In the genomic region with DNA sequence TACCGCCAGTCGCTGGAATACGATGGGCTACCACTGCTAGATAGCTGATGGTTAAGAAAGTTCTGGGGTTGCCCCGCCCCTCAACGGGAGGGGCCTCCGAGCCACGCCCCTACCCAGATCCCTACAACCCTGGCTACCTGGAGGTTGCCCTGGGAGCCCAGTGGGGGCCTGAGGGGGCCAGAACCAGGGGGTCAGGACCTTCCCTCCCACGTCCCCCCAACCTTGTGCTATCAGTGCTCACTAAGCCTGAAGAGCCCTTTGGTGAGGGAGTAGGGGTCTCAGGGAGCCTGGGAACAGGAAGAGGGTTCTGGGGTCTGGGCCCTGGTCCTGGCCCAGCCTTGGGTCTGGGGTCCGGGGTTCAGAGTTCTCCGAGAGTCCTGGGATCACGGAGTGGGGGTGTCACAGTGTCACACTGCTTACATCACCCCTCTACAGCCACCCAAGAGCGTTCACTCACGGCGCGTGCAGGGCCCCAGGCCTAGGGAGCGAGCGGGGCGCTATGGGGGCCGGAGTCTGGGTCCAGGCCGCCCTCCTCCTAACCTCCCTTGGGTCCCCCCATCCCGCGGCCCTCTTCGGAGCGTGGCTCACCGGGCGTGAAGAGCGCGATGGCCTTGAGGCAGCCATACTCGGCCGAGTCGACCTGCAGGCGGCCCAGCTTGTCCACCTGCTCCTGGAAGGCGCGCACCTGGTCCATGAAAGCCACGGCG, we compare ENCODE assay signal across 8 cellular contexts. TPM values are rescaled to one million over a fixed set of nuclear protein-coding genes. Genes with fewer than 3 reads are reported as not detected.
DNase-seq lines count a peak whose midpoint lies in the region; ATAC-seq, FAIRE-seq and TF ChIP-seq lines count a peak whose summit lies in the region.

No MANE protein-coding gene starts in this region.

- H3K9me3 ChIP-seq in kidney (ENCODE audit: control insufficient read depth in 1 of 2, low read length in 2 of 2), result no peaks in the 10 kb centered on the region

- peaks cover 0 to 4% (median 3%) of the 10 kb centered on the region in 3 donors for H3K4me1 Mint-ChIP-seq in IgD-negative memory B cell
- peaks cover 6% of the 10 kb centered on the region for H3K4me1 Mint-ChIP-seq in T-helper 2 cell treated with Interferon-gamma antibody and Interleukin-4, amounts not matched to agents 5 μg/mL and 100 μg/mL, for 36 hours (ENCODE audit: low read depth)

- TF ChIP-seq CTCF in AG10803 (conservative IDR thresholded peaks at IDR 0.05; ENCODE audit: low read length), result no peak
- no peak for TF ChIP-seq CTCF in brain microvascular endothelial cell (IDR thresholded peaks at IDR 0.05; ENCODE audit: low read depth, low read length, missing control alignments)
- TF ChIP-seq CTCF in kidney (IDR thresholded peaks at IDR 0.05; ENCODE audit: borderline replicate concordance, extremely low read depth, insufficient read depth), result no peak

- H3K36me3 ChIP-seq in brain microvascular endothelial cell (replicated peaks) (peaks cover 26% of the 10 kb centered on the region), kidney (ENCODE audit: control insufficient read depth in 1 of 2, insufficient read depth in 2 of 2, low read length in 2 of 2) (peaks cover 5 to 14% of the 10 kb centered on the region in 2 donors)

- H3K4me1 ChIP-seq in kidney (ENCODE audit: control insufficient read depth in 1 of 2, insufficient read depth in 1 of 2, low read depth in 1 of 2, low read length in 2 of 2), result peaks cover 6 to 16% of the 10 kb centered on the region in 2 donors

- peak; percentile 48 for ATAC-seq in GM19324 (IDR thresholded peaks at IDR 0.05; ENCODE audit: low FRiP score, unreplicated experiment)

- H3K4me3 ChIP-seq in AG10803 (ENCODE audit: low read length) (peak overlapping the region; percentile 54), brain microvascular endothelial cell (ENCODE audit: low read depth, low read length) (peak overlapping the region; percentile 61), kidney (ENCODE audit: low read length in 2 of 2) (peak overlapping the region; percentile 7 to 29)

- H3K27me3 Mint-ChIP-seq in IgD-negative memory B cell, result no peaks in the 10 kb centered on the region
- H3K27me3 Mint-ChIP-seq in T-helper 2 cell treated with Interferon-gamma antibody and Interleukin-4, amounts not matched to agents 5 μg/mL and 100 μg/mL, for 36 hours (ENCODE audit: low read depth), result no peaks in the 10 kb centered on the region

- H3K27ac ChIP-seq in brain microvascular endothelial cell, result no peak overlapping the region
- peak overlapping the region; percentile 67 to 75 for H3K27ac ChIP-seq in kidney (ENCODE audit: low read depth in 2 of 2, low read length in 2 of 2)

- H3K4me3 Mint-ChIP-seq in IgD-negative memory B cell, result peak overlapping the region; percentile 72 to 90 (median 85)
- H3K4me3 Mint-ChIP-seq in T-helper 2 cell treated with Interferon-gamma antibody and Interleukin-4, amounts not matched to agents 5 μg/mL and 100 μg/mL, for 36 hours, result peak overlapping the region; percentile 86

- no peaks in the 10 kb centered on the region for H3K9me3 Mint-ChIP-seq in IgD-negative memory B cell
- no peaks in the 10 kb centered on the region for H3K9me3 Mint-ChIP-seq in T-helper 2 cell treated with Interferon-gamma antibody and Interleukin-4, amounts not matched to agents 5 μg/mL and 100 μg/mL, for 36 hours

- peak overlapping the region in 1 of 2 donors; percentile 26 for H3K9ac ChIP-seq in kidney (ENCODE audit: low read length in 2 of 2)

- no peak for FAIRE-seq in kidney (lab: Jason Lieb, UNC)

- DNase-seq in AG10803 (ENCODE audit: low read depth) (peak; percentile 30), brain microvascular endothelial cell (peak; percentile 29), kidney (no peak), hippocampal formation (lab: John Stamatoyannopoulos, UW) (no peak)
- peak; percentile 71 for DNase-seq in T-helper 2 cell treated with Interferon-gamma antibody and Interleukin-4, amounts not matched to agents 5 μg/mL and 100 μg/mL, for 36 hours (ENCODE audit: low spot score)
- peak; percentile 67 for DNase-seq in stimulated activated CD4-positive, alpha-beta T cell treated with anti-CD3 and anti-CD28 coated beads, Interleukin-4, amount 100 ng/mL, for 24 hours

- no peaks in the 10 kb centered on the region for H3K27me3 ChIP-seq in brain microvascular endothelial cell (replicated peaks)

- H3K27ac Mint-ChIP-seq in IgD-negative memory B cell, result no peak overlapping the region
- H3K27ac Mint-ChIP-seq in T-helper 2 cell treated with Interferon-gamma antibody and Interleukin-4, amounts not matched to agents 5 μg/mL and 100 μg/mL, for 36 hours, result peak overlapping the region; percentile 73

- intact Hi-C loops in kidney (cut with DNase I), result no loop called here

- no peaks in the 10 kb centered on the region for H3K36me3 Mint-ChIP-seq in IgD-negative memory B cell
- H3K36me3 Mint-ChIP-seq in T-helper 2 cell treated with Interferon-gamma antibody and Interleukin-4, amounts not matched to agents 5 μg/mL and 100 μg/mL, for 36 hours (ENCODE audit: low read depth), result peaks cover 6% of the 10 kb centered on the region

- in situ Hi-C loops in brain microvascular endothelial cell (cut with HindIII; ENCODE audit: low pct_ligation_motif_present, low sequenced_read_pairs), result no loop called here

RNA-seq across cellular contexts. Expression of gene OCEL1, which starts 9.0 kb away (rescaled TPM):
- polyA plus RNA-seq in IgD-negative memory B cell (46.0 TPM), kidney (ENCODE audit: insufficient read depth, low read depth, low replicate concordance) (80.1 TPM)
- 35.3 TPM for total RNA-seq in kidney

RNA-seq across cellular contexts. Expression of gene NR2F6, which starts 10.7 kb away (rescaled TPM):
- polyA plus RNA-seq in IgD-negative memory B cell (1.3 TPM), kidney (ENCODE audit: insufficient read depth, low read depth, low replicate concordance) (60.2 TPM)
- 46.8 TPM for total RNA-seq in kidney

RNA-seq across cellular contexts. Expression of gene USE1, which starts 19.9 kb away (rescaled TPM):
- 52.5 TPM for polyA plus RNA-seq in IgD-negative memory B cell
- total RNA-seq in kidney, result 26.0 TPM
- polyA plus RNA-seq in kidney (ENCODE audit: insufficient read depth, low read depth, low replicate concordance), result 52.6 TPM

RNA-seq across cellular contexts. Expression of gene USHBP1, which starts 29.5 kb away (rescaled TPM):
- not detected for polyA plus RNA-seq in IgD-negative memory B cell
- 8.9 TPM for total RNA-seq in kidney
- polyA plus RNA-seq in kidney (ENCODE audit: insufficient read depth, low read depth, low replicate concordance), result 7.2 TPM

RNA-seq across cellular contexts. Expression of gene BABAM1, which starts 32.2 kb away (rescaled TPM):
- polyA plus RNA-seq in IgD-negative memory B cell (115 TPM), kidney (ENCODE audit: insufficient read depth, low read depth, low replicate concordance) (105 TPM)
- total RNA-seq in kidney, result 69.4 TPM

Comparison
In these comparisons a context has a peak if more than half of its experiments do, and no peak if none do; other contexts are left out.
1. DNase-seq: peak in AG10803 (single experiment), T-helper 2 cell treated with Interferon-gamma antibody and Interleukin-4, amounts not matched to agents 5 μg/mL and 100 μg/mL, for 36 hours (single experiment), brain microvascular endothelial cell (single experiment) and stimulated activated CD4-positive, alpha-beta T cell treated with anti-CD3 and anti-CD28 coated beads, Interleukin-4, amount 100 ng/mL, for 24 hours (single experiment); none in kidney (single experiment) and hippocampal formation (0 of 2).
2. RNA of gene NR2F6, which starts 10.7 kb away (polyA plus RNA-seq): 60.2 TPM in kidney (single experiment); 1.3 TPM in IgD-negative memory B cell (single experiment); every median in the first group is over 10 times any median in the second.
3. Peak in every context shown above with its lines, with median percentiles within 50 percentile points of each other: H3K4me3 ChIP-seq.